Comparison of ENCODE assay signal across 8 cellular contexts in the genomic region with DNA sequence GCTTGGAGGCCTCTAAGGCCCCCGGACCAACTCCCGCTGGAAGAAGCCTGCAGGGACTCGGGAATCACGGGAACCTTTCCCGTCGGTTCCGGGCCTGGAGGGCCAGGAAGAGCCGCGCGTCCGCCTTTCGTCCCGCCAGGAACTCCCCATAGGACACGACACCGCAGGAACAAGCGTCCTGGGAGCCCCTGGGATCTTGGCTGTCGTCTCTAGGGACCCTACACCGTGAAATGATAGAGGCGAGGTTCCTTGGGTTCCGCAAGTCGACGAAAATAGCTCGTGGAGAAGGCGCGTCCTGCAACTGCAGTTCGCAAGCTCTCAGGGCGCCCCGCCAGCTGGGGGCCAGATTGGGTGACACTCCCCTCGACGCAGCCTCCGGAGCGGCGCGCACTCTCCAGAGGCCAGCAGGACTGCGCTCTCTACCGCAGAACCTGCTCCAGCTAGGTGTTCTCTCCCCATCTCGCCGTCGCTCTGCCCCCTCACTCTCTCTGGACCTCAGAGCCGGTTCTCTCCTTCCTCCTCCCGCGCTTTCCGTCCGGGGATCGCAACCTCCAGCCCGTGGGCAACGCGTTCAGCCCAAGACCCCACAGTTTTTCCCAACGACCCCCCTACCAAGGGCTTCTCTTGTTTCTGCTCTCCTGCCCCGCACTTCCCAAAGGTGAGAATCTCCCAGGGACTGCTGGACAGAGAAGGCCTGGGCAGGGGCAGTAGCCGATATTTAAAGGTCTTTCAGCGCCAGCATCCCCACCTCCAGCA. TPM values are rescaled to one million over a fixed set of nuclear protein-coding genes. Genes with fewer than 3 reads are reported as not detected.
DNase-seq lines count a peak whose midpoint lies in the region; ATAC-seq lines count a peak whose summit lies in the region.

No MANE protein-coding gene starts in this region.

- H3K9ac ChIP-seq in stomach smooth muscle (ENCODE audit: low read length in 2 of 2): peak overlapping the region; percentile 54 to 64

- no peak overlapping the region for H3K27ac Mint-ChIP-seq in activated naive CD8-positive, alpha-beta T cell treated with anti-CD3 and anti-CD28 coated beads for 36 hours

- peaks cover 88% of the 10 kb centered on the region for H3K27me3 Mint-ChIP-seq in activated naive CD8-positive, alpha-beta T cell treated with anti-CD3 and anti-CD28 coated beads for 36 hours

- H3K4me1 ChIP-seq in stomach smooth muscle (ENCODE audit: control insufficient read depth, insufficient read depth, low read length): peaks cover 29% of the 10 kb centered on the region

- H3K27ac ChIP-seq in stomach smooth muscle (ENCODE audit: low read length): peak overlapping the region; percentile 85

- peak; percentile 2 for DNase-seq in SKM-1 (lab: John Stamatoyannopoulos, UW; ENCODE audit: unreplicated experiment)
- no peak for DNase-seq in SKM-1 treated with dmso at 0.1 percent for 144 hours (lab: John Stamatoyannopoulos, UW; ENCODE audit: unreplicated experiment)
- no peak for DNase-seq in activated naive CD8-positive, alpha-beta T cell treated with anti-CD3 and anti-CD28 coated beads for 36 hours
- peak; percentile 75 for DNase-seq in islet precursor cell
- no peak for DNase-seq in activated CD4-positive, CD25-positive, alpha-beta regulatory T cell treated with anti-CD3 and anti-CD28 coated beads, Interleukin-2, amount 50 U/mL, for 72 hours
- no peak for DNase-seq in HK-2 (ENCODE audit: unreplicated experiment)

- ATAC-seq in GM18511 (IDR thresholded peaks at IDR 0.05; ENCODE audit: unreplicated experiment): no peak

- H3K36me3 ChIP-seq in stomach smooth muscle (ENCODE audit: control insufficient read depth in 2 of 2, insufficient read depth in 2 of 2, low read length in 2 of 2): no peaks in the 10 kb centered on the region

- H3K4me1 Mint-ChIP-seq in activated naive CD8-positive, alpha-beta T cell treated with anti-CD3 and anti-CD28 coated beads for 36 hours: peaks cover 27% of the 10 kb centered on the region

- peaks cover 4 to 46% of the 10 kb centered on the region in 2 donors for H3K27me3 ChIP-seq in stomach smooth muscle (ENCODE audit: control insufficient read depth in 1 of 2, insufficient read depth in 2 of 2, low read length in 2 of 2)

- peak overlapping the region; percentile 45 to 85 for H3K4me3 ChIP-seq in stomach smooth muscle (ENCODE audit: low read length in 2 of 2)

- no peaks in the 10 kb centered on the region for H3K9me3 Mint-ChIP-seq in activated naive CD8-positive, alpha-beta T cell treated with anti-CD3 and anti-CD28 coated beads for 36 hours

- H3K4me3 Mint-ChIP-seq in activated naive CD8-positive, alpha-beta T cell treated with anti-CD3 and anti-CD28 coated beads for 36 hours: peak overlapping the region; percentile 40

- no peaks in the 10 kb centered on the region for H3K9me3 ChIP-seq in stomach smooth muscle (ENCODE audit: control insufficient read depth in 2 of 2, low read length in 2 of 2)

- no peaks in the 10 kb centered on the region for H3K36me3 Mint-ChIP-seq in activated naive CD8-positive, alpha-beta T cell treated with anti-CD3 and anti-CD28 coated beads for 36 hours

RNA-seq across cellular contexts. Expression of gene BMP4, which starts 0.8 kb away (rescaled TPM):
- total RNA-seq in activated naive CD8-positive, alpha-beta T cell treated with anti-CD3 and anti-CD28 coated beads for 36 hours: not detected

Comparison
In these comparisons a context has a peak if more than half of its experiments do, and no peak if none do; other contexts are left out.
1. DNase-seq: peak in SKM-1 (single experiment) and islet precursor cell (single experiment); none in SKM-1 treated with dmso at 0.1 percent for 144 hours (single experiment), activated naive CD8-positive, alpha-beta T cell treated with anti-CD3 and anti-CD28 coated beads for 36 hours (single experiment), activated CD4-positive, CD25-positive, alpha-beta regulatory T cell treated with anti-CD3 and anti-CD28 coated beads, Interleukin-2, amount 50 U/mL, for 72 hours (single experiment) and HK-2 (single experiment).